10 cellular contexts compared by ENCODE assay signal in genomic region chr9:121720311-121720991, GRCh38.
A peak's percentile ranks its signal among the peaks of the same experiment; 100 is the strongest.
DNase-seq lines count a peak whose midpoint lies in the region; ATAC-seq and TF ChIP-seq lines count a peak whose summit lies in the region.
"Had no signal": no experiment of that assay in that cellular context is flagged by ENCODE, and none has a peak within 500 bp of the region (broad histone marks: within the 10 kb centered on the region; RNA-seq: fewer than 3 reads in every experiment).

No MANE protein-coding gene starts in this region.

- peak overlapping the region; percentile 31 for H3K27ac ChIP-seq in stomach smooth muscle (ENCODE audit: low read length)
- no peak overlapping the region for H3K27ac ChIP-seq in aorta (ENCODE audit: low read depth in 1 of 2, low read length in 2 of 2)
- no peak overlapping the region for H3K27ac ChIP-seq in A673 (ENCODE audit: low read depth, low read length, poor library complexity, severe bottlenecking)

- H3K9me3 ChIP-seq in stomach smooth muscle (ENCODE audit: control insufficient read depth in 2 of 2, low read length in 2 of 2) (no peaks in the 10 kb centered on the region), aorta (ENCODE audit: control insufficient read depth, low read length) (no peaks in the 10 kb centered on the region), A673 (ENCODE audit: low read depth, low read length, poor library complexity, severe bottlenecking) (no peaks in the 10 kb centered on the region)
- H3K9me3 ChIP-seq: adrenal gland had no signal

- H3K9me3 Mint-ChIP-seq in brain, result no peaks in the 10 kb centered on the region

- ATAC-seq in left lobe of liver (peak; percentile 5), aorta (ENCODE audit: low FRiP score) (no peak), HG03521 (IDR thresholded peaks at IDR 0.05; ENCODE audit: unreplicated experiment) (no peak)

- POLR2A ChIA-PET in A673 (lab: Charles Lee; ENCODE audit: low non-redundant PET), result no interaction called here

- CTCF ChIA-PET in A673 (lab: Charles Lee), result no interaction called here

- DNase-seq in LoVo (ENCODE audit: low spot score), result peak; percentile 58
- no peak for DNase-seq in left lobe of liver (ENCODE audit: low spot score)
- DNase-seq in stimulated activated CD4-positive, alpha-beta T cell treated with anti-CD3 and anti-CD28 coated beads, Interleukin-2, amount 100 ng/mL, for 48 hours, result no peak
- DNase-seq in aorta, result no peak
- no peak for DNase-seq in A673 (ENCODE audit: low spot score)
- DNase-seq: adrenal gland, NCI-H187 treated with DMSO at 0.1 percent for 48 hours had no signal

- peak overlapping the region; percentile 26 to 83 (median 61) for H3K27ac Mint-ChIP-seq in brain

- peaks cover 92% of the 10 kb centered on the region for H3K4me1 Mint-ChIP-seq in brain

- BruUV-seq in A673 (replicated peaks; lab: Mats Ljungman, UMichigan), result no TSS peak

- H3K27me3 Mint-ChIP-seq in brain, result peaks cover 3% of the 10 kb centered on the region

- H3K4me3 Mint-ChIP-seq in brain, result no peak overlapping the region

- H3K9ac ChIP-seq in stomach smooth muscle (ENCODE audit: low read length in 2 of 2), result no peak overlapping the region

- H3K36me3 ChIP-seq in stomach smooth muscle (ENCODE audit: control insufficient read depth in 2 of 2, insufficient read depth in 2 of 2, low read length in 2 of 2) (peaks cover 0 to 2% of the 10 kb centered on the region in 2 donors), aorta (ENCODE audit: control insufficient read depth in 1 of 2, insufficient read depth in 2 of 2, low read length in 1 of 2) (no peaks in the 10 kb centered on the region), A673 (ENCODE audit: insufficient read depth, low read length, poor library complexity, severe bottlenecking) (no peaks in the 10 kb centered on the region)
- H3K36me3 ChIP-seq: adrenal gland had no signal

- H3K27me3 ChIP-seq in stomach smooth muscle (ENCODE audit: control insufficient read depth in 1 of 2, insufficient read depth in 2 of 2, low read length in 2 of 2) (no peaks in the 10 kb centered on the region), aorta (ENCODE audit: control insufficient read depth in 1 of 2, insufficient read depth in 2 of 2, low read length in 1 of 2) (no peaks in the 10 kb centered on the region), A673 (replicated peaks; ENCODE audit: insufficient read depth, low read depth, low read length, poor library complexity) (no peaks in the 10 kb centered on the region)
- H3K27me3 ChIP-seq: adrenal gland had no signal

- H3K4me1 ChIP-seq in stomach smooth muscle (ENCODE audit: control insufficient read depth, insufficient read depth, low read length) (peaks cover 88% of the 10 kb centered on the region), aorta (ENCODE audit: control insufficient read depth in 1 of 2, insufficient read depth in 2 of 2, low read length in 2 of 2) (peaks cover 0 to 3% of the 10 kb centered on the region in 2 donors), A673 (ENCODE audit: insufficient read depth, low read length, poor library complexity, severe bottlenecking) (no peaks in the 10 kb centered on the region)

- 60 to 63% methylated on average over 6 of the region's 6 CpGs for WGBS in aorta, 2 donors

- H3K4me3 ChIP-seq in stomach smooth muscle (ENCODE audit: low read length in 2 of 2) (no peak overlapping the region), aorta (ENCODE audit: low read length in 2 of 2) (no peak overlapping the region), A673 (ENCODE audit: low read depth, low read length, poor library complexity, severe bottlenecking) (no peak overlapping the region)
- H3K4me3 ChIP-seq: adrenal gland had no signal

- TF ChIP-seq CTCF in brain (conservative IDR thresholded peaks at IDR 0.05), result no peak
- no peak for TF ChIP-seq CTCF in A673 (conservative IDR thresholded peaks at IDR 0.05; ENCODE audit: low read depth, low read length)

- intact Hi-C loops in aorta (cut with DNase I), result no loop called here
- intact Hi-C loops in A673 (cut with micrococcal nuclease; ENCODE audit: unreplicated experiment), result no loop called here

- H3K36me3 Mint-ChIP-seq in brain, result no peaks in the 10 kb centered on the region
